Comparison of ENCODE assay signal across 7 cellular contexts in the genomic region with DNA sequence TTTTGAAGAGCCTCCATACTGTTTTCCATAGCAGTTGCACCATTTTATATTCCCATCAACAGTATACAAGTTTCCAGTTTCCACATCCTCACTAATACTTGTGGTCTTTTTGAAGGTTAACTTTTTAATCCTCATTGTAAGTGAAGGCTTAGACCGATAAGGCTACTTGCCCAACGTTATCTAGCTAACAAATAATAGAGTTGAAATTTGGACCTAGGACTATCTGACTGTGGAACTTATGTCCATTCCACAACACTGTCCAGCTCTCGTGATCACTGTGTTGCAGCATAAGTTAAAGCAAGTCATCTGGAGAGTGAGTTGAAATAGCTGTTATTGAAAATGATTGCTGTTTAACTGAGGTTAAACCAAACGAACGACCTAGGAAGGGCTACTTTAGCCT.
"Had no signal": no experiment of that assay in that cellular context is flagged by ENCODE, and none has a peak within 500 bp of the region (broad histone marks: within the 10 kb centered on the region; RNA-seq: fewer than 3 reads in every experiment).

No MANE protein-coding gene starts in this region.

- ATAC-seq: GM23338 had no signal

- DNase-seq: H9, HCEC 1CT, KG1 had no signal

- H2AFZ ChIP-seq: GM23338 had no signal

- FAIRE-seq: H1, H54, HTR-8/SVneo had no signal

- H3K4me2 ChIP-seq: GM23338 had no signal

- H3K4me3 ChIP-seq: GM23338 had no signal
